ENCODE assay signal across 22 cellular contexts in genomic region chr5:77797133-77797532, GRCh38.
"Had no signal": no experiment of that assay in that cellular context is flagged by ENCODE, and none has a peak within 500 bp of the region (broad histone marks: within the 10 kb centered on the region; RNA-seq: fewer than 3 reads in every experiment).

No MANE protein-coding gene starts in this region.

- ATAC-seq: heart left ventricle; left lobe of liver; mucosa of descending colon; naive thymus-derived CD8-positive, alpha-beta T cell; right lobe of liver; stimulated activated memory B cell treated with anti-CD40 and anti-IgM and Interleukin-4, amounts not matched to agents 10 μg/mL and 1 μg/mL and 100 μg/mL, for 72 hours had no signal

- H3K4me1 Mint-ChIP-seq: neural crest cell; stimulated activated memory B cell treated with anti-CD40 and anti-IgM and Interleukin-4, amounts not matched to agents 10 μg/mL and 1 μg/mL and 100 μg/mL, for 72 hours had no signal

- H3K27ac ChIP-seq: colonic mucosa, heart left ventricle, ovary, right lobe of liver, spleen, stomach, thoracic aorta, transverse colon had no signal

- DNase-seq: colonic mucosa; dermis blood vessel endothelial cell; erythroblast; foreskin melanocyte; heart left ventricle; islet precursor cell; mucosa of descending colon; naive thymus-derived CD8-positive, alpha-beta T cell; ovary; right lobe of liver; spleen; stimulated activated CD4-positive, alpha-beta T cell treated with anti-CD3 and anti-CD28 coated beads, Interleukin-15, amount 100 ng/mL, for 24 hours; stimulated activated CD4-positive, alpha-beta T cell treated with anti-CD3 and anti-CD28 coated beads, Interleukin-1b, Interleukin-23, amount 100 ng/mL, for 48 hours; stimulated activated CD4-positive, alpha-beta T cell treated with anti-CD3 and anti-CD28 coated beads, Interleukin-4, amount 100 ng/mL, for 24 hours; stomach; substantia nigra; transverse colon had no signal

- H3K27ac Mint-ChIP-seq: naive thymus-derived CD8-positive, alpha-beta T cell; progenitor cell of endocrine pancreas; stimulated activated memory B cell treated with anti-CD40 and anti-IgM and Interleukin-4, amounts not matched to agents 10 μg/mL and 1 μg/mL and 100 μg/mL, for 72 hours had no signal

- H3K27me3 ChIP-seq: heart left ventricle, right lobe of liver, stomach had no signal

- H3K27me3 Mint-ChIP-seq: progenitor cell of endocrine pancreas had no signal

- H3K9me3 ChIP-seq: colonic mucosa, mucosa of descending colon, right lobe of liver had no signal

- H3K4me1 ChIP-seq: colonic mucosa, right lobe of liver, stomach, transverse colon had no signal

- H3K4me3 Mint-ChIP-seq: naive thymus-derived CD8-positive, alpha-beta T cell; neural crest cell; stimulated activated memory B cell treated with anti-CD40 and anti-IgM and Interleukin-4, amounts not matched to agents 10 μg/mL and 1 μg/mL and 100 μg/mL, for 72 hours had no signal

- H3K4me3 ChIP-seq: colonic mucosa, heart left ventricle, mucosa of descending colon, ovary, right lobe of liver, spleen, stomach, thoracic aorta, transverse colon had no signal

- H3K36me3 ChIP-seq: colonic mucosa, heart left ventricle, ovary, right lobe of liver, spleen, stomach, thoracic aorta, transverse colon had no signal
